20 cellular contexts compared by ENCODE assay signal in the genomic region with DNA sequence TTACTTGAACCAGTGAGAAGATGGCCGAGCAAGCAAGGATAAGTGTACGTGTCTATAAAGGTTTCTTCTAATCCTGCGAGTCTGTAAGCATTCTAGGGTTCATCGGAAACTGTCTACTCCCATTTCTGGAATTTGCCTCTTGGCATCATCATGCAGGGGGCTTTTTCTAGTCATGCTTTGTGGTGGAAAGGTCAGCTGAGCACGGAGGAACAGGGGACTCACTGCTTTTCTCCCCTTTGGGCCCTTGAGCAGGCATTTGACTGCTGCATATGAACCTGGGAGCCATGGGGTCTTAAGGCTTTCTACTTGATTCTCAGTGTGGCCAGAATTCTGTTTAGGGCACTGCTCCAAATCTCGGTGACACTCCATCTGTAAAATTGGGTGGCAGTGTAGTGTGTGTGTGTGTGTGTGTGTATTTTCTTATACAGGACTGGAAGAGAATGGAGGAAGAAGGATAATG.
DNase-seq lines count a peak whose midpoint lies in the region; ATAC-seq and TF ChIP-seq lines count a peak whose summit lies in the region.
"Had no signal": no experiment of that assay in that cellular context is flagged by ENCODE, and none has a peak within 500 bp of the region (broad histone marks: within the 10 kb centered on the region; RNA-seq: fewer than 3 reads in every experiment).

No MANE protein-coding gene starts in this region.

- peaks cover 22 to 31% of the 10 kb centered on the region in 2 donors for H3K27me3 Mint-ChIP-seq in natural killer cell treated with Interleukin-12 subunit alpha and Interleukin-12 subunit beta and Interleukin-15 and Interleukin-18, amount 100 ng/mL, for 72 hours

- H4K20me1 ChIP-seq in mammary epithelial cell (ENCODE audit: insufficient read depth, low read length) = no peaks in the 10 kb centered on the region

- 64% methylated on average over 6 of the region's 6 CpGs for WGBS in mammary epithelial cell (ENCODE audit: low coverage, missing lambda C conversion rate)

- no peak for ATAC-seq in Right ventricle myocardium superior (ENCODE audit: poor library complexity)
- ATAC-seq in natural killer cell treated with Interleukin-12 subunit alpha and Interleukin-12 subunit beta and Interleukin-15 and Interleukin-18, amount 100 ng/mL, for 72 hours = no peak
- ATAC-seq: activated CD4-positive, alpha-beta T cell treated with anti-CD3 and anti-CD28 coated beads for 36 hours; Right ventricle myocardium inferior had no signal

- no peak overlapping the region for H3K4me2 ChIP-seq in mammary epithelial cell (ENCODE audit: insufficient read depth, low read depth, low read length)

- no peaks in the 10 kb centered on the region for H3K27me3 ChIP-seq in left ventricle myocardium inferior (ENCODE audit: low read depth)
- H3K27me3 ChIP-seq in mammary epithelial cell (ENCODE audit: insufficient read depth, low read length) = no peaks in the 10 kb centered on the region
- H3K27me3 ChIP-seq in uterus = no peaks in the 10 kb centered on the region

- intact Hi-C loops in left ventricle myocardium inferior (cut with micrococcal nuclease) = no loop called here
- intact Hi-C loops in Right ventricle myocardium superior (cut with DNase I) = no loop called here
- intact Hi-C loops in mammary epithelial cell (cut with micrococcal nuclease) = no loop called here
- intact Hi-C loops in uterus (cut with DNase I; ENCODE audit: low total_unique reads) = no loop called here

- peaks cover 88% of the 10 kb centered on the region for H3K4me1 ChIP-seq in left ventricle myocardium inferior
- H3K4me1 ChIP-seq in mammary epithelial cell (ENCODE audit: insufficient read depth, low read length) = peaks cover 26% of the 10 kb centered on the region
- H3K4me1 ChIP-seq in uterus = peaks cover 5 to 15% of the 10 kb centered on the region in 2 donors

- H3K9ac ChIP-seq in mammary epithelial cell (ENCODE audit: insufficient read depth, low read length) = no peak overlapping the region

- H3K9me3 Mint-ChIP-seq in natural killer cell treated with Interleukin-12 subunit alpha and Interleukin-12 subunit beta and Interleukin-15 and Interleukin-18, amount 100 ng/mL, for 72 hours = peaks cover 2% of the 10 kb centered on the region
- H3K9me3 Mint-ChIP-seq: activated naive CD4-positive, alpha-beta T cell treated with anti-CD3 and anti-CD28 coated beads, Interleukin-2, amount 50 U/mL, for 24 hours had no signal

- no peak for TF ChIP-seq POLR2A in uterus (IDR thresholded peaks at IDR 0.05)

- BruUV-seq in mammary epithelial cell (replicated peaks; lab: Mats Ljungman, UMichigan) = no TSS peak

- H2AFZ ChIP-seq in mammary epithelial cell (ENCODE audit: low read depth, low read length) = peak overlapping the region; percentile 69

- dilution Hi-C loops in mammary epithelial cell (cut with HindIII; ENCODE audit: low sequenced_read_pairs) = no loop called here

- no peak overlapping the region for H3K4me3 ChIP-seq in left ventricle myocardium inferior
- H3K4me3 ChIP-seq in mammary epithelial cell (replicated peaks in 1 of 3; ENCODE audit: insufficient read depth in 1 of 3, low read depth in 2 of 3, low read length in 3 of 3) = no peak overlapping the region
- no peak overlapping the region for H3K4me3 ChIP-seq in uterus
- no peak overlapping the region for H3K4me3 ChIP-seq in coronary artery

- in situ Hi-C loops in mammary epithelial cell (cut with MboI; ENCODE audit: low sequenced_read_pairs in 2 of 2) = no loop called here

- H3K9me3 ChIP-seq in left ventricle myocardium inferior (replicated peaks) (no peaks in the 10 kb centered on the region), mammary epithelial cell (replicated peaks; ENCODE audit: insufficient read depth, low read length) (no peaks in the 10 kb centered on the region), uterus (no peaks in the 10 kb centered on the region)
- H3K9me3 ChIP-seq: neutrophil had no signal

- H3K27ac ChIP-seq in left ventricle myocardium inferior (replicated peaks) (peak overlapping the region; percentile 59), mammary epithelial cell (ENCODE audit: insufficient read depth, low read depth, low read length) (no peak overlapping the region), uterus (peak overlapping the region; percentile 62 to 68), coronary artery (no peak overlapping the region)
- H3K27ac ChIP-seq: neutrophil had no signal

- no peaks in the 10 kb centered on the region for H3K36me3 ChIP-seq in left ventricle myocardium inferior
- H3K36me3 ChIP-seq in mammary epithelial cell (ENCODE audit: insufficient read depth, low read length) = no peaks in the 10 kb centered on the region
- H3K36me3 ChIP-seq in uterus = no peaks in the 10 kb centered on the region
- H3K36me3 ChIP-seq: neutrophil had no signal

- no peaks in the 10 kb centered on the region for H3K79me2 ChIP-seq in mammary epithelial cell (ENCODE audit: insufficient read depth, low read length)

- peaks cover 39 to 46% of the 10 kb centered on the region in 2 donors for H3K4me1 Mint-ChIP-seq in natural killer cell treated with Interleukin-12 subunit alpha and Interleukin-12 subunit beta and Interleukin-15 and Interleukin-18, amount 100 ng/mL, for 72 hours (ENCODE audit: low read depth in 2 of 2)
- H3K4me1 Mint-ChIP-seq: activated naive CD4-positive, alpha-beta T cell treated with anti-CD3 and anti-CD28 coated beads, Interleukin-2, amount 50 U/mL, for 24 hours had no signal

- peak overlapping the region; percentile 56 for H3K4me3 Mint-ChIP-seq in natural killer cell treated with Interleukin-12 subunit alpha and Interleukin-12 subunit beta and Interleukin-15 and Interleukin-18, amount 100 ng/mL, for 72 hours
- H3K4me3 Mint-ChIP-seq: activated CD4-positive, alpha-beta T cell treated with anti-CD3 and anti-CD28 coated beads for 36 hours; activated naive CD4-positive, alpha-beta T cell treated with anti-CD3 and anti-CD28 coated beads, Interleukin-2, amount 50 U/mL, for 24 hours; activated T-helper 1 cell treated with anti-CD3 and anti-CD28 coated beads, Interleukin-12 subunit alpha, Interleukin-12 subunit beta, Interleukin-2, Interleukin-4 antibody, amounts not matched to agents 30 ng/mL and 10 ng/mL and 1 ng/mL, durations not matched to agents 14 hours and 24 hours and 36 hours; B cell had no signal

- no peaks in the 10 kb centered on the region for H3K36me3 Mint-ChIP-seq in natural killer cell treated with Interleukin-12 subunit alpha and Interleukin-12 subunit beta and Interleukin-15 and Interleukin-18, amount 100 ng/mL, for 72 hours
- H3K36me3 Mint-ChIP-seq: activated naive CD4-positive, alpha-beta T cell treated with anti-CD3 and anti-CD28 coated beads, Interleukin-2, amount 50 U/mL, for 24 hours had no signal

- CTCF ChIA-PET in mammary epithelial cell (lab: Charles Lee; ENCODE audit: low non-redundant PET) = no interaction called here

- no peak for DNase-seq in left ventricle myocardium inferior
- DNase-seq in Right ventricle myocardium superior = no peak
- no peak for DNase-seq in mammary epithelial cell
- DNase-seq in natural killer cell treated with Interleukin-12 subunit alpha and Interleukin-12 subunit beta and Interleukin-15 and Interleukin-18, amount 100 ng/mL, for 72 hours (ENCODE audit: low spot score) = no peak
- no peak for DNase-seq in uterus
- DNase-seq in NCI-H2107 (lab: John Stamatoyannopoulos, UW) = no peak
- no peak for DNase-seq in cerebellar cortex (ENCODE audit: low spot score)
- no peak for DNase-seq in coronary artery (ENCODE audit: low spot score)
- DNase-seq: activated CD4-positive, alpha-beta T cell treated with anti-CD3 and anti-CD28 coated beads for 36 hours; COR-L47; dermis blood vessel endothelial cell; DND-41; HCEC 1CT; NCI-H526; stimulated activated CD8-positive, alpha-beta memory T cell treated with anti-CD3 and anti-CD28 coated beads, Interleukin-4, amount 100 ng/mL, for 48 hours had no signal

- TF ChIP-seq CTCF in left ventricle myocardium inferior (IDR thresholded peaks at IDR 0.05; ENCODE audit: borderline replicate concordance) (no peak), mammary epithelial cell (conservative IDR thresholded peaks at IDR 0.05 in 1 of 2, IDR thresholded peaks at IDR 0.05 in 1 of 2; ENCODE audit: extremely low read depth in 1 of 2, insufficient read depth in 1 of 2, low read depth in 1 of 2, low read length in 2 of 2) (no peak), uterus (IDR thresholded peaks at IDR 0.05) (no peak), coronary artery (IDR thresholded peaks at IDR 0.05) (no peak)

- H3K27ac Mint-ChIP-seq in natural killer cell treated with Interleukin-12 subunit alpha and Interleukin-12 subunit beta and Interleukin-15 and Interleukin-18, amount 100 ng/mL, for 72 hours = no peak overlapping the region
- H3K27ac Mint-ChIP-seq: activated CD4-positive, alpha-beta T cell treated with anti-CD3 and anti-CD28 coated beads for 36 hours; activated naive CD4-positive, alpha-beta T cell treated with anti-CD3 and anti-CD28 coated beads, Interleukin-2, amount 50 U/mL, for 24 hours; activated T-helper 1 cell treated with anti-CD3 and anti-CD28 coated beads, Interleukin-12 subunit alpha, Interleukin-12 subunit beta, Interleukin-2, Interleukin-4 antibody, amounts not matched to agents 30 ng/mL and 10 ng/mL and 1 ng/mL, durations not matched to agents 14 hours and 24 hours and 36 hours; B cell had no signal

Comparison
In these comparisons a context has a peak if more than half of its experiments do, and no peak if none do; other contexts are left out.
1. H3K27ac ChIP-seq: peak in left ventricle myocardium inferior (single experiment) and uterus (2 of 2); none in mammary epithelial cell (single experiment) and coronary artery (0 of 2).